1 cellular context compared by ENCODE assay signal in genomic region chr6:13708679-13709261, GRCh38.
TF ChIP-seq lines count a peak whose summit lies in the region.

No MANE protein-coding gene starts in this region.

TF ChIP-seq in H1, 55 proteins besides CTCF, POLR2A, EP300 and RAD21 (continued from another document):
- no peak for TF ChIP-seq TEAD4 (IDR thresholded peaks at IDR 0.05; ENCODE audit: low read depth, low read length)
- no peak for TF ChIP-seq RFX5 (IDR thresholded peaks at IDR 0.05; ENCODE audit: borderline replicate concordance, low read depth, low read length)
- TF ChIP-seq PHF8 (conservative IDR thresholded peaks at IDR 0.05; ENCODE audit: low read depth, low read length) = no peak
- TF ChIP-seq CHD1 (IDR thresholded peaks at IDR 0.05; ENCODE audit: low read depth, low read length) = no peak
- TF ChIP-seq, protein P1, sequence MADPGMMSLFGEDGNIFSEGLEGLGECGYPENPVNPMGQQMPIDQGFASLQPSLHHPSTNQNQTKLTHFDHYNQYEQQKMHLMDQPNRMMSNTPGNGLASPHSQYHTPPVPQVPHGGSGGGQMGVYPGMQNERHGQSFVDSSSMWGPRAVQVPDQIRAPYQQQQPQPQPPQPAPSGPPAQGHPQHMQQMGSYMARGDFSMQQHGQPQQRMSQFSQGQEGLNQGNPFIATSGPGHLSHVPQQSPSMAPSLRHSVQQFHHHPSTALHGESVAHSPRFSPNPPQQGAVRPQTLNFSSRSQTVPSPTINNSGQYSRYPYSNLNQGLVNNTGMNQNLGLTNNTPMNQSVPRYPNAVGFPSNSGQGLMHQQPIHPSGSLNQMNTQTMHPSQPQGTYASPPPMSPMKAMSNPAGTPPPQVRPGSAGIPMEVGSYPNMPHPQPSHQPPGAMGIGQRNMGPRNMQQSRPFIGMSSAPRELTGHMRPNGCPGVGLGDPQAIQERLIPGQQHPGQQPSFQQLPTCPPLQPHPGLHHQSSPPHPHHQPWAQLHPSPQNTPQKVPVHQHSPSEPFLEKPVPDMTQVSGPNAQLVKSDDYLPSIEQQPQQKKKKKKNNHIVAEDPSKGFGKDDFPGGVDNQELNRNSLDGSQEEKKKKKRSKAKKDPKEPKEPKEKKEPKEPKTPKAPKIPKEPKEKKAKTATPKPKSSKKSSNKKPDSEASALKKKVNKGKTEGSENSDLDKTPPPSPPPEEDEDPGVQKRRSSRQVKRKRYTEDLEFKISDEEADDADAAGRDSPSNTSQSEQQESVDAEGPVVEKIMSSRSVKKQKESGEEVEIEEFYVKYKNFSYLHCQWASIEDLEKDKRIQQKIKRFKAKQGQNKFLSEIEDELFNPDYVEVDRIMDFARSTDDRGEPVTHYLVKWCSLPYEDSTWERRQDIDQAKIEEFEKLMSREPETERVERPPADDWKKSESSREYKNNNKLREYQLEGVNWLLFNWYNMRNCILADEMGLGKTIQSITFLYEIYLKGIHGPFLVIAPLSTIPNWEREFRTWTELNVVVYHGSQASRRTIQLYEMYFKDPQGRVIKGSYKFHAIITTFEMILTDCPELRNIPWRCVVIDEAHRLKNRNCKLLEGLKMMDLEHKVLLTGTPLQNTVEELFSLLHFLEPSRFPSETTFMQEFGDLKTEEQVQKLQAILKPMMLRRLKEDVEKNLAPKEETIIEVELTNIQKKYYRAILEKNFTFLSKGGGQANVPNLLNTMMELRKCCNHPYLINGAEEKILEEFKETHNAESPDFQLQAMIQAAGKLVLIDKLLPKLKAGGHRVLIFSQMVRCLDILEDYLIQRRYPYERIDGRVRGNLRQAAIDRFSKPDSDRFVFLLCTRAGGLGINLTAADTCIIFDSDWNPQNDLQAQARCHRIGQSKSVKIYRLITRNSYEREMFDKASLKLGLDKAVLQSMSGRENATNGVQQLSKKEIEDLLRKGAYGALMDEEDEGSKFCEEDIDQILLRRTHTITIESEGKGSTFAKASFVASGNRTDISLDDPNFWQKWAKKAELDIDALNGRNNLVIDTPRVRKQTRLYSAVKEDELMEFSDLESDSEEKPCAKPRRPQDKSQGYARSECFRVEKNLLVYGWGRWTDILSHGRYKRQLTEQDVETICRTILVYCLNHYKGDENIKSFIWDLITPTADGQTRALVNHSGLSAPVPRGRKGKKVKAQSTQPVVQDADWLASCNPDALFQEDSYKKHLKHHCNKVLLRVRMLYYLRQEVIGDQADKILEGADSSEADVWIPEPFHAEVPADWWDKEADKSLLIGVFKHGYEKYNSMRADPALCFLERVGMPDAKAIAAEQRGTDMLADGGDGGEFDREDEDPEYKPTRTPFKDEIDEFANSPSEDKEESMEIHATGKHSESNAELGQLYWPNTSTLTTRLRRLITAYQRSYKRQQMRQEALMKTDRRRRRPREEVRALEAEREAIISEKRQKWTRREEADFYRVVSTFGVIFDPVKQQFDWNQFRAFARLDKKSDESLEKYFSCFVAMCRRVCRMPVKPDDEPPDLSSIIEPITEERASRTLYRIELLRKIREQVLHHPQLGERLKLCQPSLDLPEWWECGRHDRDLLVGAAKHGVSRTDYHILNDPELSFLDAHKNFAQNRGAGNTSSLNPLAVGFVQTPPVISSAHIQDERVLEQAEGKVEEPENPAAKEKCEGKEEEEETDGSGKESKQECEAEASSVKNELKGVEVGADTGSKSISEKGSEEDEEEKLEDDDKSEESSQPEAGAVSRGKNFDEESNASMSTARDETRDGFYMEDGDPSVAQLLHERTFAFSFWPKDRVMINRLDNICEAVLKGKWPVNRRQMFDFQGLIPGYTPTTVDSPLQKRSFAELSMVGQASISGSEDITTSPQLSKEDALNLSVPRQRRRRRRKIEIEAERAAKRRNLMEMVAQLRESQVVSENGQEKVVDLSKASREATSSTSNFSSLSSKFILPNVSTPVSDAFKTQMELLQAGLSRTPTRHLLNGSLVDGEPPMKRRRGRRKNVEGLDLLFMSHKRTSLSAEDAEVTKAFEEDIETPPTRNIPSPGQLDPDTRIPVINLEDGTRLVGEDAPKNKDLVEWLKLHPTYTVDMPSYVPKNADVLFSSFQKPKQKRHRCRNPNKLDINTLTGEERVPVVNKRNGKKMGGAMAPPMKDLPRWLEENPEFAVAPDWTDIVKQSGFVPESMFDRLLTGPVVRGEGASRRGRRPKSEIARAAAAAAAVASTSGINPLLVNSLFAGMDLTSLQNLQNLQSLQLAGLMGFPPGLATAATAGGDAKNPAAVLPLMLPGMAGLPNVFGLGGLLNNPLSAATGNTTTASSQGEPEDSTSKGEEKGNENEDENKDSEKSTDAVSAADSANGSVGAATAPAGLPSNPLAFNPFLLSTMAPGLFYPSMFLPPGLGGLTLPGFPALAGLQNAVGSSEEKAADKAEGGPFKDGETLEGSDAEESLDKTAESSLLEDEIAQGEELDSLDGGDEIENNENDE (IDR thresholded peaks at IDR 0.05; ENCODE audit: insufficient replicate concordance, low read length) = no peak
- TF ChIP-seq FOSL1 (IDR thresholded peaks at IDR 0.05; ENCODE audit: insufficient read depth, low read depth, low read length) = no peak
- no peak for TF ChIP-seq CREB1 (IDR thresholded peaks at IDR 0.05)
- no peak for TF ChIP-seq TBP (IDR thresholded peaks at IDR 0.05; ENCODE audit: low read depth, low read length)
- no peak for TF ChIP-seq KDM4A (IDR thresholded peaks at IDR 0.05; ENCODE audit: low read depth, low read length, severe bottlenecking)
- TF ChIP-seq ZNF274 (IDR thresholded peaks at IDR 0.05; ENCODE audit: borderline replicate concordance, extremely low read depth, low read length) = no peak
- TF ChIP-seq E2F6 (IDR thresholded peaks at IDR 0.05) = no peak
- TF ChIP-seq SRF (IDR thresholded peaks at IDR 0.05; ENCODE audit: low read depth, low read length) = no peak
- TF ChIP-seq SAP30 (IDR thresholded peaks at IDR 0.05; ENCODE audit: insufficient read depth, insufficient replicate concordance, low read length) = no peak
